8 cellular contexts compared by ENCODE assay signal in genomic region chr12:53252349-53252916, GRCh38. TPM values are rescaled to one million over a fixed set of nuclear protein-coding genes. Genes with fewer than 3 reads are reported as not detected.
DNase-seq lines count a peak whose midpoint lies in the region; ATAC-seq, FAIRE-seq and TF ChIP-seq lines count a peak whose summit lies in the region.

No MANE protein-coding gene starts in this region.

- peak overlapping the region; percentile 93 to 98 (median 96) for H3K4me3 Mint-ChIP-seq in brain

- H3K27ac ChIP-seq in DND-41 (ENCODE audit: low read length) = peak overlapping the region; percentile 81
- peak overlapping the region; percentile 61; the same call in 1 of the 2 replicates for H3K27ac ChIP-seq in Karpas-422 (ENCODE audit: low read length)
- H3K27ac ChIP-seq in kidney (ENCODE audit: low read depth in 2 of 2, low read length in 2 of 2) = peak overlapping the region; percentile 75 to 96
- peak overlapping the region; percentile 91 for H3K27ac ChIP-seq in subcutaneous abdominal adipose tissue (ENCODE audit: low read depth, low read length)

- intact Hi-C loops in kidney (cut with DNase I) = no loop called here

- H4K20me1 ChIP-seq in DND-41 (ENCODE audit: insufficient read depth, low read length) (0 out of 2 replicates have a peak, but pooled peaks cover 3% of the 10 kb centered on the region), Karpas-422 (ENCODE audit: insufficient read depth, low read depth, low read length) (no peaks in the 10 kb centered on the region)

- no peak for TF ChIP-seq CTCF in DND-41 (IDR thresholded peaks at IDR 0.05; ENCODE audit: borderline replicate concordance, extremely low read depth, low read length, poor library complexity, severe bottlenecking)
- no peak for TF ChIP-seq CTCF in brain (conservative IDR thresholded peaks at IDR 0.05)
- TF ChIP-seq CTCF in kidney (IDR thresholded peaks at IDR 0.05; ENCODE audit: borderline replicate concordance, extremely low read depth, insufficient read depth) = no peak

- peak overlapping the region; percentile 95 to 98 (median 97) for H3K27ac Mint-ChIP-seq in brain

- H3K79me2 ChIP-seq in DND-41 (ENCODE audit: insufficient read depth, low read length) = peaks cover 22% of the 10 kb centered on the region
- peaks cover 20% of the 10 kb centered on the region for H3K79me2 ChIP-seq in Karpas-422 (ENCODE audit: low read length)

- DNase-seq in DND-41 (no peak), Karpas-422 (peak; percentile 57), kidney (peak; percentile 76)
- DNase-seq in stimulated activated naive CD4-positive, alpha-beta T cell (lab: John Stamatoyannopoulos, UW) = no peak
- DNase-seq in activated CD8-positive, alpha-beta memory T cell treated with anti-CD3 and anti-CD28 coated beads for 24 hours = no peak

- no peaks in the 10 kb centered on the region for H3K9me3 Mint-ChIP-seq in brain

- ATAC-seq in DND-41 (ENCODE audit: insufficient read depth, low read depth) (peak; percentile 16), GM19463 (IDR thresholded peaks at IDR 0.05; ENCODE audit: unreplicated experiment) (no peak)

- no peak for FAIRE-seq in kidney (lab: Jason Lieb, UNC)

- H3K36me3 Mint-ChIP-seq in brain = peaks cover 8% of the 10 kb centered on the region

- H2AFZ ChIP-seq in DND-41 (ENCODE audit: low read depth, low read length) = peak overlapping the region; percentile 89
- peak overlapping the region; percentile 80; the same call in 1 of the 2 replicates for H2AFZ ChIP-seq in Karpas-422 (ENCODE audit: low read length)

- H3K9ac ChIP-seq in DND-41 (ENCODE audit: low read depth, low read length) (peak overlapping the region; percentile 86), Karpas-422 (ENCODE audit: low read length) (peak overlapping the region; percentile 97), kidney (ENCODE audit: low read length in 2 of 2) (peak overlapping the region; percentile 87 to 90), subcutaneous abdominal adipose tissue (ENCODE audit: low read length in 5 of 5) (peak overlapping the region; percentile 86 to 94 (median 92))

- H3K4me2 ChIP-seq in DND-41 (ENCODE audit: insufficient read depth, low read length) = peak overlapping the region; percentile 90
- peak overlapping the region; percentile 98 for H3K4me2 ChIP-seq in Karpas-422 (ENCODE audit: low read depth, low read length, poor library complexity, severe bottlenecking)

- peaks cover 33% of the 10 kb centered on the region for H3K4me1 Mint-ChIP-seq in brain

- peaks cover 23% of the 10 kb centered on the region for H3K36me3 ChIP-seq in DND-41 (ENCODE audit: insufficient read depth, low read length)
- peaks cover 6% of the 10 kb centered on the region for H3K36me3 ChIP-seq in Karpas-422 (ENCODE audit: insufficient read depth, low read length)
- H3K36me3 ChIP-seq in kidney (ENCODE audit: control insufficient read depth in 1 of 2, insufficient read depth in 2 of 2, low read length in 2 of 2) = peaks cover 6 to 7% of the 10 kb centered on the region in 2 donors
- H3K36me3 ChIP-seq in subcutaneous abdominal adipose tissue (ENCODE audit: control insufficient read depth in 5 of 5, insufficient read depth in 5 of 5, low read length in 5 of 5) = peaks cover 0 to 22% (median 20%) of the 10 kb centered on the region in 5 donors

- no peaks in the 10 kb centered on the region for H3K9me3 ChIP-seq in DND-41 (ENCODE audit: insufficient read depth, low read length, severe bottlenecking)
- no peaks in the 10 kb centered on the region for H3K9me3 ChIP-seq in Karpas-422 (ENCODE audit: low read length)
- H3K9me3 ChIP-seq in kidney (ENCODE audit: control insufficient read depth in 1 of 2, low read length in 2 of 2) = no peaks in the 10 kb centered on the region
- H3K9me3 ChIP-seq in subcutaneous abdominal adipose tissue (ENCODE audit: control insufficient read depth in 5 of 5, low read length in 5 of 5) = no peaks in the 10 kb centered on the region

- peaks cover 29% of the 10 kb centered on the region for H3K4me1 ChIP-seq in DND-41 (ENCODE audit: insufficient read depth, low read length)
- H3K4me1 ChIP-seq in Karpas-422 (ENCODE audit: low read length) = peaks cover 39% of the 10 kb centered on the region
- peaks cover 7 to 18% of the 10 kb centered on the region in 2 donors for H3K4me1 ChIP-seq in kidney (ENCODE audit: control insufficient read depth in 1 of 2, insufficient read depth in 1 of 2, low read depth in 1 of 2, low read length in 2 of 2)
- peaks cover 9 to 31% (median 30%) of the 10 kb centered on the region in 5 donors for H3K4me1 ChIP-seq in subcutaneous abdominal adipose tissue (ENCODE audit: control insufficient read depth in 5 of 5, insufficient read depth in 5 of 5, low read length in 5 of 5)

- H3K4me3 ChIP-seq in DND-41 (ENCODE audit: low read depth in 1 of 2, low read length in 2 of 2) = peak overlapping the region; percentile 79 to 96
- H3K4me3 ChIP-seq in Karpas-422 (ENCODE audit: low read length) = peak overlapping the region; percentile 99
- peak overlapping the region; percentile 70 to 93 for H3K4me3 ChIP-seq in kidney (ENCODE audit: low read length in 2 of 2)
- peak overlapping the region; percentile 81 to 96 (median 88) for H3K4me3 ChIP-seq in subcutaneous abdominal adipose tissue (ENCODE audit: low read depth in 1 of 5, low read length in 5 of 5)

- H3K27me3 Mint-ChIP-seq in brain = peaks cover 3% of the 10 kb centered on the region

- H3K27me3 ChIP-seq in DND-41 (ENCODE audit: insufficient read depth, low read length, poor library complexity) (no peaks in the 10 kb centered on the region), Karpas-422 (ENCODE audit: low read length) (no peaks in the 10 kb centered on the region), subcutaneous abdominal adipose tissue (ENCODE audit: control insufficient read depth in 5 of 5, insufficient read depth in 4 of 5, low read length in 5 of 5) (no peaks in the 10 kb centered on the region)

- no peaks in the 10 kb centered on the region for H3K9me2 ChIP-seq in Karpas-422 (replicated peaks; ENCODE audit: insufficient read depth, low read length)

RNA-seq across cellular contexts. Expression of gene ESPL1, which starts 15.7 kb away (rescaled TPM):
- 9.4 and 22.8 TPM in 2 replicates for total RNA-seq in Karpas-422 (2014; rRNA removed; shearing (Covaris generic); ENCODE audit: low replicate concordance)
- polyA plus RNA-seq in brain (ENCODE audit: insufficient read depth, low read depth, low replicate concordance) (11.8 TPM), kidney (ENCODE audit: insufficient read depth, low read depth, low replicate concordance) (2.9 TPM)
- 1.5 TPM for total RNA-seq in kidney

RNA-seq across cellular contexts. Expression of gene RARG, which starts 20.4 kb away (rescaled TPM):
- 1.7 and 6.5 TPM in 2 replicates for total RNA-seq in Karpas-422 (2014; rRNA removed; shearing (Covaris generic); ENCODE audit: low replicate concordance)
- polyA plus RNA-seq in brain (ENCODE audit: insufficient read depth, low read depth, low replicate concordance) (4.1 TPM), kidney (ENCODE audit: insufficient read depth, low read depth, low replicate concordance) (13.2 TPM)
- 34.1 TPM for total RNA-seq in kidney

RNA-seq across cellular contexts. Expression of gene PFDN5, which starts 42.9 kb away (rescaled TPM):
- 387 and 492 TPM in 2 replicates for total RNA-seq in Karpas-422 (2014; rRNA removed; shearing (Covaris generic); ENCODE audit: low replicate concordance)
- polyA plus RNA-seq in brain (ENCODE audit: insufficient read depth, low read depth, low replicate concordance) (938 TPM), kidney (ENCODE audit: insufficient read depth, low read depth, low replicate concordance) (1,405 TPM)
- 439 TPM for total RNA-seq in kidney

RNA-seq across cellular contexts. Expression of gene ITGB7, which starts 45.4 kb away (rescaled TPM):
- total RNA-seq in Karpas-422 (2014; rRNA removed; shearing (Covaris generic); ENCODE audit: low replicate concordance) = 124 and 159 TPM in 2 replicates
- polyA plus RNA-seq in brain (ENCODE audit: insufficient read depth, low read depth, low replicate concordance) = 0.39 TPM
- total RNA-seq in kidney = 14.5 TPM
- polyA plus RNA-seq in kidney (ENCODE audit: insufficient read depth, low read depth, low replicate concordance) = 11.0 TPM

RNA-seq across cellular contexts. Expression of gene MYG1, which starts 47.1 kb away (rescaled TPM):
- 67.1 and 85.5 TPM in 2 replicates for total RNA-seq in Karpas-422 (2014; rRNA removed; shearing (Covaris generic); ENCODE audit: low replicate concordance)
- polyA plus RNA-seq in brain (ENCODE audit: insufficient read depth, low read depth, low replicate concordance) (114 TPM), kidney (ENCODE audit: insufficient read depth, low read depth, low replicate concordance) (105 TPM)
- total RNA-seq in kidney = 49.0 TPM

Comparison
In these comparisons a context has a peak if more than half of its experiments do, and no peak if none do; other contexts are left out.
1. DNase-seq: peak in Karpas-422 (single experiment) and kidney (single experiment); none in DND-41 (single experiment), stimulated activated naive CD4-positive, alpha-beta T cell (0 of 6) and activated CD8-positive, alpha-beta memory T cell treated with anti-CD3 and anti-CD28 coated beads for 24 hours (single experiment).
2. Peak in every context shown above with its lines, with median percentiles within 50 percentile points of each other: H3K27ac ChIP-seq, H3K4me3 ChIP-seq and H3K9ac ChIP-seq.